In the genomic region with DNA sequence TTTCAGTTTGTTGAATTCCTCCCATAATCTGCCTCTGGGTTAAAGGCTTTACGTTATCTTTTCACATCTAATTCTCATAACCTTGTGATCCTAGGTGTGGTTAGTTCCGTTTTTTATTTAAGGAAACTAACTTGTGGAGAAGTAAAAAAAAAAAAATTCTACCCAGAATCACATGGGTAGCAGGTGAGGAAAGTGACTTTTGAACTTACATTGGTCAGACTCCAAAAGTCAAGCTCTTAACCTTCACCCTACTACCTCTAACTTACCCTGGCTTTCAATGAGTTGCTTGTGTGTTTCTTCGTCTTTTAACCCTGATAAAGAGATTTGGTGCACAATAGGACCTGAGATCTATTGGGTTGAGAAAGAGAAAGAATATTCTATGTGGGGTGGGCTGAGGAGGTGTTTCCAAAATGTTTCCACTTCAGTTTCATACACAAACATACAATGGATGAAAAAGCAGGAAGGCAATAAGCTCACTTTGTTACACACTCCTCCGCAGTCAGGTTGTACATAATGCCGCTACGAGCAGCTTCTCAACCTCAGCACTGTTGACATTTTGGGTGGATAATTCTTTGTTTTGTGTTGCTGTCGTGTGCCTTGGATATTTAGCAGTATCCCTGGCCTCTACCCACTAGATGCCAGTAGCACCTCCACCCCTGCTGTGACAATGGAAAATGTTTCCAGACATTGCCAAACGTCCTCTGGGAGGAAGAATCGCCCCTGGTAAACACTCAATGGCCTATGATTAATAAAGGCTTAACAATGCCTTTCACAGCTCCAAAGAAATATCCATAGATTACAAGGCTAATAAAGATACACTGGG, we compare ENCODE assay signal across 1 cellular context.
TF ChIP-seq lines count a peak whose summit lies in the region.

No MANE protein-coding gene starts in this region.

TF ChIP-seq in HCT116, 20 proteins besides CTCF, POLR2A, EP300 and RAD21 (continued from another document):
- TF ChIP-seq, protein P1, sequence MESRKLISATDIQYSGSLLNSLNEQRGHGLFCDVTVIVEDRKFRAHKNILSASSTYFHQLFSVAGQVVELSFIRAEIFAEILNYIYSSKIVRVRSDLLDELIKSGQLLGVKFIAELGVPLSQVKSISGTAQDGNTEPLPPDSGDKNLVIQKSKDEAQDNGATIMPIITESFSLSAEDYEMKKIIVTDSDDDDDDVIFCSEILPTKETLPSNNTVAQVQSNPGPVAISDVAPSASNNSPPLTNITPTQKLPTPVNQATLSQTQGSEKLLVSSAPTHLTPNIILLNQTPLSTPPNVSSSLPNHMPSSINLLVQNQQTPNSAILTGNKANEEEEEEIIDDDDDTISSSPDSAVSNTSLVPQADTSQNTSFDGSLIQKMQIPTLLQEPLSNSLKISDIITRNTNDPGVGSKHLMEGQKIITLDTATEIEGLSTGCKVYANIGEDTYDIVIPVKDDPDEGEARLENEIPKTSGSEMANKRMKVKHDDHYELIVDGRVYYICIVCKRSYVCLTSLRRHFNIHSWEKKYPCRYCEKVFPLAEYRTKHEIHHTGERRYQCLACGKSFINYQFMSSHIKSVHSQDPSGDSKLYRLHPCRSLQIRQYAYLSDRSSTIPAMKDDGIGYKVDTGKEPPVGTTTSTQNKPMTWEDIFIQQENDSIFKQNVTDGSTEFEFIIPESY (IDR thresholded peaks at IDR 0.05; ENCODE audit: extremely low read depth, insufficient replicate concordance, low read length) = no peak
- TF ChIP-seq, protein P2, sequence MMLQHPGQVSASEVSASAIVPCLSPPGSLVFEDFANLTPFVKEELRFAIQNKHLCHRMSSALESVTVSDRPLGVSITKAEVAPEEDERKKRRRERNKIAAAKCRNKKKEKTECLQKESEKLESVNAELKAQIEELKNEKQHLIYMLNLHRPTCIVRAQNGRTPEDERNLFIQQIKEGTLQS (IDR thresholded peaks at IDR 0.05) = no peak
- TF ChIP-seq CBX3 (IDR thresholded peaks at IDR 0.05; ENCODE audit: low read depth) (no peak), CEBPB (IDR thresholded peaks at IDR 0.05; ENCODE audit: low read depth) (no peak), ZFX (IDR thresholded peaks at IDR 0.05) (no peak; the same call in 1 of the 2 replicates), SP1 (IDR thresholded peaks at IDR 0.05; ENCODE audit: low read depth) (no peak), POLR2AphosphoS5 (IDR thresholded peaks at IDR 0.05; ENCODE audit: low read depth, low read length) (no peak), SIN3A (IDR thresholded peaks at IDR 0.05; ENCODE audit: low read depth) (no peak)
- TF ChIP-seq, protein P3, sequence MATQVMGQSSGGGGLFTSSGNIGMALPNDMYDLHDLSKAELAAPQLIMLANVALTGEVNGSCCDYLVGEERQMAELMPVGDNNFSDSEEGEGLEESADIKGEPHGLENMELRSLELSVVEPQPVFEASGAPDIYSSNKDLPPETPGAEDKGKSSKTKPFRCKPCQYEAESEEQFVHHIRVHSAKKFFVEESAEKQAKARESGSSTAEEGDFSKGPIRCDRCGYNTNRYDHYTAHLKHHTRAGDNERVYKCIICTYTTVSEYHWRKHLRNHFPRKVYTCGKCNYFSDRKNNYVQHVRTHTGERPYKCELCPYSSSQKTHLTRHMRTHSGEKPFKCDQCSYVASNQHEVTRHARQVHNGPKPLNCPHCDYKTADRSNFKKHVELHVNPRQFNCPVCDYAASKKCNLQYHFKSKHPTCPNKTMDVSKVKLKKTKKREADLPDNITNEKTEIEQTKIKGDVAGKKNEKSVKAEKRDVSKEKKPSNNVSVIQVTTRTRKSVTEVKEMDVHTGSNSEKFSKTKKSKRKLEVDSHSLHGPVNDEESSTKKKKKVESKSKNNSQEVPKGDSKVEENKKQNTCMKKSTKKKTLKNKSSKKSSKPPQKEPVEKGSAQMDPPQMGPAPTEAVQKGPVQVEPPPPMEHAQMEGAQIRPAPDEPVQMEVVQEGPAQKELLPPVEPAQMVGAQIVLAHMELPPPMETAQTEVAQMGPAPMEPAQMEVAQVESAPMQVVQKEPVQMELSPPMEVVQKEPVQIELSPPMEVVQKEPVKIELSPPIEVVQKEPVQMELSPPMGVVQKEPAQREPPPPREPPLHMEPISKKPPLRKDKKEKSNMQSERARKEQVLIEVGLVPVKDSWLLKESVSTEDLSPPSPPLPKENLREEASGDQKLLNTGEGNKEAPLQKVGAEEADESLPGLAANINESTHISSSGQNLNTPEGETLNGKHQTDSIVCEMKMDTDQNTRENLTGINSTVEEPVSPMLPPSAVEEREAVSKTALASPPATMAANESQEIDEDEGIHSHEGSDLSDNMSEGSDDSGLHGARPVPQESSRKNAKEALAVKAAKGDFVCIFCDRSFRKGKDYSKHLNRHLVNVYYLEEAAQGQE (IDR thresholded peaks at IDR 0.05; ENCODE audit: low read depth) = no peak
TF ChIP-seq in HCT116: peak in this region for 0.
